1 cellular context compared by ENCODE assay signal in the genomic region with DNA sequence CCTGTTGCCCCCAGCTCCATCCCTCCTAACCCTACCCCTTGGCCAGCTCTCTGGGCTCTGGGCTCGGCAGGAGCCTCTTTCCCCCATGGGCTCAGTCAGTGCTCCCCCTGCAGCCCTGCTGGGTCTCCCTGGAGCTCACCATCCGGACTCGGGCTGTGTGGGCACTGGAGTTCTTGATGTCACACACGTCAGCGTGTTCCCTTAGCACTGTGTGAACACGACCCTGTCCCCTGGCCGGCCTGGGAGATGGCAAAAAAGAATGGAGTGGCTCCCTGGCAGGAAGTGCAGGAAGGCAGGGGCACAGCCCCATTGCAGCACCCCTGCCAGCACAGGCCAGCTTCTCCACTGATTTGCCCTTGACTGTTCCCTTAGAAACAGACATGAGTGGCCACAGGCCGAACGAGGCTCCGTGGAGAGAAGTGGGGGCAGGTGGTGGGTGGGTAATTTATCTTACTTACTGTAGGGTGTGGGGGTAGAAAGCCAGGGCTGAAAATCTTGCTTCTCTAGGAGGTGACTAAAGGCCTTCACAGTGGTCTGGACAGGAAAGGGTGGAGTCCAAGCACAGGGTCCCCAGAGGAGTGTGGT.
TF ChIP-seq lines count a peak whose summit lies in the region.

No MANE protein-coding gene starts in this region.

TF ChIP-seq in WTC11, 78 proteins besides CTCF, POLR2A, EP300 and RAD21 (continued from another document):
- TF ChIP-seq ZBTB21 (CRISPR knock-in tag; IDR thresholded peaks at IDR 0.05; ENCODE audit: borderline replicate concordance), result no peak
- no peak for TF ChIP-seq PRRX2 (CRISPR knock-in tag; IDR thresholded peaks at IDR 0.05)
- TF ChIP-seq OVOL2 (CRISPR knock-in tag; IDR thresholded peaks at IDR 0.05; ENCODE audit: borderline replicate concordance), result no peak
- no peak for TF ChIP-seq HMGA2 (CRISPR knock-in tag; IDR thresholded peaks at IDR 0.05)
- no peak for TF ChIP-seq IRF2 (CRISPR knock-in tag; IDR thresholded peaks at IDR 0.05; ENCODE audit: borderline replicate concordance, low read depth)
- no peak for TF ChIP-seq SMAD3 (CRISPR knock-in tag; IDR thresholded peaks at IDR 0.05; ENCODE audit: borderline replicate concordance)
- no peak for TF ChIP-seq MXD4 (CRISPR knock-in tag; IDR thresholded peaks at IDR 0.05; ENCODE audit: borderline replicate concordance)
